Comparison of ENCODE assay signal across 25 cellular contexts in genomic region chr14:105577339-105577861, GRCh38. TPM values are rescaled to one million over a fixed set of nuclear protein-coding genes. Genes with fewer than 3 reads are reported as not detected.
DNase-seq lines count a peak whose midpoint lies in the region; ATAC-seq, FAIRE-seq and TF ChIP-seq lines count a peak whose summit lies in the region.
"Had no signal": no experiment of that assay in that cellular context is flagged by ENCODE, and none has a peak within 500 bp of the region (broad histone marks: within the 10 kb centered on the region; RNA-seq: fewer than 3 reads in every experiment).

No MANE protein-coding gene starts in this region.

- H3K9me3 Mint-ChIP-seq in activated CD4-positive, alpha-beta T cell treated with anti-CD3 and anti-CD28 coated beads for 36 hours (ENCODE audit: low read depth): no peaks in the 10 kb centered on the region
- H3K9me3 Mint-ChIP-seq in stimulated activated effector memory CD8-positive, alpha-beta T cell treated with anti-CD3 and anti-CD28 coated beads, Interleukin-12 subunit alpha, Interleukin-12 subunit beta, amount 100 ng/mL, for 72 hours: no peaks in the 10 kb centered on the region
- peaks cover 55% of the 10 kb centered on the region for H3K9me3 Mint-ChIP-seq in nephron progenitor cell
- H3K9me3 Mint-ChIP-seq: activated naive CD4-positive, alpha-beta T cell treated with anti-CD3 and anti-CD28 coated beads for 36 hours had no signal

- H3K36me3 ChIP-seq in H1 (ENCODE audit: control insufficient read depth in 2 of 4, insufficient read depth in 4 of 4, low read length in 3 of 4): no peaks in the 10 kb centered on the region; a peak in 1 of 8 replicates
- H3K36me3 ChIP-seq: brain microvascular endothelial cell, heart right ventricle, right lobe of liver, WERI-Rb-1 had no signal

- no peak overlapping the region for H2BK12ac ChIP-seq in H1 (ENCODE audit: low read depth, low read length)

- no peak overlapping the region for H3K4me2 ChIP-seq in H1 (ENCODE audit: insufficient read depth in 1 of 2, low read depth in 2 of 2, low read length in 2 of 2)
- H3K4me2 ChIP-seq: PC-9 had no signal

- peaks cover 30 to 41% of the 10 kb centered on the region in 2 experiments for H3K9me3 ChIP-seq in H1 (ENCODE audit: insufficient read depth in 2 of 2, low read depth in 1 of 2, low read length in 1 of 2)
- H3K9me3 ChIP-seq: heart right ventricle, right lobe of liver had no signal

- H2AK5ac ChIP-seq in H1 (ENCODE audit: low read depth, low read length): no peak overlapping the region

- no peak overlapping the region for H3K18ac ChIP-seq in H1 (ENCODE audit: extremely low read depth, low read length)

- no peaks in the 10 kb centered on the region for H4K20me1 ChIP-seq in H1 (replicated peaks in 1 of 2; ENCODE audit: control insufficient read depth in 1 of 2, insufficient read depth in 2 of 2, low read length in 2 of 2)

- H2AFZ ChIP-seq in H1 (ENCODE audit: low read length): no peak overlapping the region
- H2AFZ ChIP-seq: PC-9 had no signal

- no peaks in the 10 kb centered on the region for H3K79me2 ChIP-seq in H1 (ENCODE audit: control insufficient read depth in 1 of 2, insufficient read depth in 2 of 2, low read length in 2 of 2)

- DNase-seq in activated CD4-positive, alpha-beta T cell treated with anti-CD3 and anti-CD28 coated beads for 36 hours: peak; percentile 28
- no peak for DNase-seq in activated CD4-positive, alpha-beta T cell treated with anti-CD3 and anti-CD28 coated beads for 1 hour
- peak; percentile 18 for DNase-seq in NB4 (ENCODE audit: low read depth)
- no peak for DNase-seq in H1 (ENCODE audit: low read depth in 1 of 2, low spot score in 2 of 2)
- no peak for DNase-seq in stimulated activated effector memory CD8-positive, alpha-beta T cell treated with anti-CD3 and anti-CD28 coated beads, Interleukin-12 subunit alpha, Interleukin-12 subunit beta, amount 100 ng/mL, for 72 hours (ENCODE audit: low spot score in 2 of 2)
- DNase-seq in nephron progenitor cell: no peak
- no peak for DNase-seq in substantia nigra (lab: John Stamatoyannopoulos, UW)
- no peak for DNase-seq in activated naive CD4-positive, alpha-beta T cell treated with Interleukin-2 at 50 U/mL for 16 hours
- DNase-seq: 8988T; activated naive CD4-positive, alpha-beta T cell treated with anti-CD3 and anti-CD28 coated beads for 36 hours; brain microvascular endothelial cell; DMS79; heart right ventricle; Kasumi-1; kidney glomerular epithelial cell; NCI-H146; NCI-H446; nucleus accumbens; PC-9; stimulated activated CD4-positive, alpha-beta T cell treated with anti-CD3 and anti-CD28 coated beads, Interleukin-4, amount 100 ng/mL, for 1 hour; SW 1271; trophoblast cell; WERI-Rb-1 had no signal

- H3K14ac ChIP-seq in H1 (ENCODE audit: insufficient read length): no peak overlapping the region

- intact Hi-C loops in activated CD4-positive, alpha-beta T cell treated with anti-CD3 and anti-CD28 coated beads for 36 hours (cut with DNase I, micrococcal nuclease): no loop called here

- H2BK15ac ChIP-seq in H1 (ENCODE audit: low read length): no peak overlapping the region

- H3K4me1 Mint-ChIP-seq in activated CD4-positive, alpha-beta T cell treated with anti-CD3 and anti-CD28 coated beads for 36 hours: peaks cover 2% of the 10 kb centered on the region
- H3K4me1 Mint-ChIP-seq in stimulated activated effector memory CD8-positive, alpha-beta T cell treated with anti-CD3 and anti-CD28 coated beads, Interleukin-12 subunit alpha, Interleukin-12 subunit beta, amount 100 ng/mL, for 72 hours: peaks cover 21% of the 10 kb centered on the region
- no peaks in the 10 kb centered on the region for H3K4me1 Mint-ChIP-seq in nephron progenitor cell

- peaks cover 5% of the 10 kb centered on the region for H3K27me3 Mint-ChIP-seq in activated CD4-positive, alpha-beta T cell treated with anti-CD3 and anti-CD28 coated beads for 36 hours
- peaks cover 3% of the 10 kb centered on the region for H3K27me3 Mint-ChIP-seq in nephron progenitor cell (ENCODE audit: low read depth, poor library complexity)

- H4K91ac ChIP-seq in H1 (replicated peaks; ENCODE audit: insufficient read length, low read length): no peak overlapping the region

- TF ChIP-seq POLR2A in NB4 (IDR thresholded peaks at IDR 0.05; ENCODE audit: extremely low read depth, insufficient read length): no peak
- no peak for TF ChIP-seq POLR2A in H1 (IDR thresholded peaks at IDR 0.05; ENCODE audit: control extremely low read depth in 1 of 2, low read depth in 2 of 2, low read length in 2 of 2)

- H3K4me1 ChIP-seq in H1 (replicated peaks in 1 of 4; ENCODE audit: control insufficient read depth in 3 of 4, insufficient read depth in 4 of 4, low read length in 3 of 4): no peaks in the 10 kb centered on the region
- H3K4me1 ChIP-seq: heart right ventricle had no signal

- no peak overlapping the region for H4K8ac ChIP-seq in H1 (ENCODE audit: extremely low read depth, insufficient read depth, low read length)

- H3K4ac ChIP-seq in H1 (replicated peaks; ENCODE audit: insufficient read length, low read depth, low read length): no peak overlapping the region

- no peak overlapping the region for H4K5ac ChIP-seq in H1 (ENCODE audit: insufficient read length, low read depth, low read length)

- H3K23me2 ChIP-seq in H1 (ENCODE audit: low read depth, low read length): no peaks in the 10 kb centered on the region

- H2BK5ac ChIP-seq in H1 (ENCODE audit: low read depth, low read length): no peak overlapping the region

- no peak overlapping the region for H3K23ac ChIP-seq in H1 (ENCODE audit: insufficient read length)

- CTCF ChIA-PET in activated CD4-positive, alpha-beta T cell treated with anti-CD3 and anti-CD28 coated beads for 36 hours (lab: Charles Lee): no interaction called here
- CTCF ChIA-PET in H1 (lab: Charles Lee; ENCODE audit: partially characterized antibody): no interaction called here

- H3K79me1 ChIP-seq in H1 (ENCODE audit: low read depth, low read length): no peaks in the 10 kb centered on the region

- no peak overlapping the region for H2BK20ac ChIP-seq in H1 (ENCODE audit: low read length)

- TF ChIP-seq CTCF in NB4 (IDR thresholded peaks at IDR 0.05; ENCODE audit: low read depth, low read length) (no peak), H1 (IDR thresholded peaks at IDR 0.05; ENCODE audit: control extremely low read depth in 1 of 3, insufficient read depth in 1 of 3, low read depth in 1 of 3, low read length in 3 of 3) (no peak), nephron progenitor cell (IDR thresholded peaks at IDR 0.05) (no peak)

- H3K4me3 ChIP-seq in NB4 (ENCODE audit: low read depth, low read length): no peak overlapping the region
- no peak overlapping the region for H3K4me3 ChIP-seq in H1 (ENCODE audit: extremely low read depth in 1 of 4, insufficient read depth in 2 of 4, low read depth in 3 of 4, low read length in 4 of 4)
- H3K4me3 ChIP-seq: heart right ventricle, PC-9, right lobe of liver had no signal

- peak; percentile 41 for ATAC-seq in activated CD4-positive, alpha-beta T cell treated with anti-CD3 and anti-CD28 coated beads for 36 hours
- ATAC-seq in stimulated activated effector memory CD8-positive, alpha-beta T cell treated with anti-CD3 and anti-CD28 coated beads, Interleukin-12 subunit alpha, Interleukin-12 subunit beta, amount 100 ng/mL, for 72 hours: peak; percentile 45
- ATAC-seq: heart right ventricle, right lobe of liver had no signal

- H3K27ac Mint-ChIP-seq in activated CD4-positive, alpha-beta T cell treated with anti-CD3 and anti-CD28 coated beads for 36 hours: no peak overlapping the region
- H3K27ac Mint-ChIP-seq in stimulated activated effector memory CD8-positive, alpha-beta T cell treated with anti-CD3 and anti-CD28 coated beads, Interleukin-12 subunit alpha, Interleukin-12 subunit beta, amount 100 ng/mL, for 72 hours: peak overlapping the region; percentile 48
- H3K27ac Mint-ChIP-seq in nephron progenitor cell: no peak overlapping the region
- H3K27ac Mint-ChIP-seq: activated naive CD4-positive, alpha-beta T cell treated with anti-CD3 and anti-CD28 coated beads for 36 hours had no signal

- H3K27me3 ChIP-seq in H1 (replicated peaks in 1 of 4; ENCODE audit: control insufficient read depth in 3 of 4, extremely low read depth in 1 of 4, insufficient read depth in 3 of 4, low read length in 3 of 4): no peaks in the 10 kb centered on the region
- H3K27me3 ChIP-seq: brain microvascular endothelial cell, heart right ventricle, right lobe of liver had no signal

- no peak for TF ChIP-seq RAD21 in H1 (IDR thresholded peaks at IDR 0.05 in 1 of 2, conservative IDR thresholded peaks at IDR 0.05 in 1 of 2; ENCODE audit: low read depth in 2 of 2, low read length in 2 of 2)

- no peaks in the 10 kb centered on the region for H3K36me3 Mint-ChIP-seq in activated CD4-positive, alpha-beta T cell treated with anti-CD3 and anti-CD28 coated beads for 36 hours (ENCODE audit: low read depth)
- no peaks in the 10 kb centered on the region for H3K36me3 Mint-ChIP-seq in stimulated activated effector memory CD8-positive, alpha-beta T cell treated with anti-CD3 and anti-CD28 coated beads, Interleukin-12 subunit alpha, Interleukin-12 subunit beta, amount 100 ng/mL, for 72 hours
- peaks cover 29% of the 10 kb centered on the region for H3K36me3 Mint-ChIP-seq in nephron progenitor cell (ENCODE audit: low read depth)

- FAIRE-seq in H1 (lab: Jason Lieb, UNC): no peak

- 87% methylated on average over 5 of the region's 14 CpGs; no CpG with 5 or more reads in 1 of the 2 experiments for WGBS in H1 (ENCODE audit: extremely low coverage in 1 of 2, insufficient coverage in 1 of 2, insufficient read length in 1 of 2, insufficient replicate concordance in 2 of 2, low coverage in 1 of 2, low lambda C conversion rate in 2 of 2, missing lambda C conversion rate in 1 of 2), 2 experiments

- no peak for TF ChIP-seq EP300 in H1 (IDR thresholded peaks at IDR 0.05; ENCODE audit: borderline replicate concordance in 1 of 2, low read depth in 2 of 2, low read length in 2 of 2)

- POLR2A ChIA-PET in activated CD4-positive, alpha-beta T cell treated with anti-CD3 and anti-CD28 coated beads for 36 hours (lab: Charles Lee): no interaction called here
- POLR2A ChIA-PET in H1 (lab: Charles Lee; ENCODE audit: partially characterized antibody): no interaction called here

- no peak overlapping the region for H2BK120ac ChIP-seq in H1 (replicated peaks; ENCODE audit: low read depth, low read length)

- no peak overlapping the region for H3K9ac ChIP-seq in H1 (replicated peaks in 1 of 4; ENCODE audit: extremely low read depth in 1 of 4, low read depth in 3 of 4, low read length in 3 of 4)

- H3K4me3 Mint-ChIP-seq in activated CD4-positive, alpha-beta T cell treated with anti-CD3 and anti-CD28 coated beads for 36 hours: no peak overlapping the region
- H3K4me3 Mint-ChIP-seq in stimulated activated effector memory CD8-positive, alpha-beta T cell treated with anti-CD3 and anti-CD28 coated beads, Interleukin-12 subunit alpha, Interleukin-12 subunit beta, amount 100 ng/mL, for 72 hours: no peak overlapping the region
- H3K4me3 Mint-ChIP-seq in nephron progenitor cell: no peak overlapping the region
- H3K4me3 Mint-ChIP-seq: activated naive CD4-positive, alpha-beta T cell treated with anti-CD3 and anti-CD28 coated beads for 36 hours had no signal

- H3K56ac ChIP-seq in H1 (replicated peaks; ENCODE audit: insufficient read length, low read depth, low read length): no peak overlapping the region

- H3K27ac ChIP-seq in H1 (ENCODE audit: low read depth, low read length) (no peak overlapping the region), substantia nigra (ENCODE audit: low read depth, low read length, poor library complexity, severe bottlenecking) (no peak overlapping the region)
- H3K27ac ChIP-seq: brain microvascular endothelial cell, C4-2B, heart right ventricle, PC-9, right lobe of liver, WERI-Rb-1 had no signal

RNA-seq across cellular contexts. Expression of gene TMEM121, which starts 51.0 kb away (rescaled TPM):
- total RNA-seq in activated CD4-positive, alpha-beta T cell treated with anti-CD3 and anti-CD28 coated beads for 36 hours: 1 to 10 TPM; 7.2 to 9.2 TPM
- not detected in 2 replicates for total RNA-seq in H1 (2021; fragmentation: NEBNext Ultra II Directional; extraction: Animal tissue kit (Norgen Biotek cat#: 25700))
- 1.9 and 2.4 TPM in 2 replicates for polyA plus RNA-seq in H1 (2011; rRNA removed)
- 1.8 TPM for polyA plus RNA-seq in H1 (2011; cell fraction: cytosol; rRNA removed)
- 1.7 TPM for polyA plus RNA-seq in H1 (2011; cell fraction: nucleus; rRNA removed)
- polyA plus RNA-seq in H1 (2012, experiment 1 of 2): 0.48 to 0.85 TPM (median 0.71 TPM) in 4 replicates
- polyA plus RNA-seq in H1 (2012, experiment 2 of 2): 0.55 TPM
- 0.85 TPM for polyA plus RNA-seq in H1 (2013, experiment 1 of 2)
- polyA plus RNA-seq in H1 (2013, experiment 2 of 2): 0.77 TPM
- 0.16 and 0.59 TPM in 2 replicates for polyA minus RNA-seq in H1 (2011; rRNA and poly(A)+ RNA removed)
- polyA minus RNA-seq in H1 (2011; cell fraction: cytosol; rRNA and poly(A)+ RNA removed): 1.8 TPM
- 1.8 TPM for polyA minus RNA-seq in H1 (2011; cell fraction: nucleus; rRNA and poly(A)+ RNA removed)

Comparison
In these comparisons a context has a peak if more than half of its experiments do, and no peak if none do; other contexts are left out.
1. DNase-seq: peak in activated CD4-positive, alpha-beta T cell treated with anti-CD3 and anti-CD28 coated beads for 36 hours (single experiment) and NB4 (single experiment); none in activated CD4-positive, alpha-beta T cell treated with anti-CD3 and anti-CD28 coated beads for 1 hour (single experiment), H1 (0 of 2), stimulated activated effector memory CD8-positive, alpha-beta T cell treated with anti-CD3 and anti-CD28 coated beads, Interleukin-12 subunit alpha, Interleukin-12 subunit beta, amount 100 ng/mL, for 72 hours (0 of 2), nephron progenitor cell (single experiment), substantia nigra (0 of 49) and activated naive CD4-positive, alpha-beta T cell treated with Interleukin-2 at 50 U/mL for 16 hours (single experiment).